In genomic region chr2:65128297-65129190, GRCh38 we compare ENCODE assay signal across 8 cellular contexts. TPM values are rescaled to one million over a fixed set of nuclear protein-coding genes. Genes with fewer than 3 reads are reported as not detected.
DNase-seq lines count a peak whose midpoint lies in the region; ATAC-seq and TF ChIP-seq lines count a peak whose summit lies in the region.

No MANE protein-coding gene starts in this region.

- no peak overlapping the region for H2BK5ac ChIP-seq in H9 (ENCODE audit: insufficient read length, low read length)

- H3K27me3 Mint-ChIP-seq in H9 (ENCODE audit: low read depth) (no peaks in the 10 kb centered on the region), WTC11 (ENCODE audit: low read depth) (no peaks in the 10 kb centered on the region)

- peak overlapping the region; percentile 59 to 94 (median 89) for H3K4me3 ChIP-seq in sigmoid colon

- peaks cover 0 to 5% (median 0%) of the 10 kb centered on the region in 3 experiments; a peak in 3 of 7 replicates for H3K36me3 Mint-ChIP-seq in H9 (ENCODE audit: insufficient read depth in 1 of 3, low read depth in 3 of 3)
- peaks cover 2% of the 10 kb centered on the region; the same call in 1 of the 2 replicates for H3K36me3 Mint-ChIP-seq in WTC11

- no peak overlapping the region for H3K56ac ChIP-seq in H9 (ENCODE audit: insufficient read length, low read depth, low read length)

- no peak overlapping the region for H2AFZ ChIP-seq in H9 (ENCODE audit: low read length)

- H3K27ac Mint-ChIP-seq in H9 (peak overlapping the region in 1 of 3 experiments; percentile 99; a peak in 1 of 7 replicates), WTC11 (no peak overlapping the region)

- H2BK15ac ChIP-seq in H9 (ENCODE audit: low read depth, low read length), result no peak overlapping the region

- peaks cover 2% of the 10 kb centered on the region for H3K23me2 ChIP-seq in H9 (ENCODE audit: insufficient read length, low read depth, low read length, poor library complexity, severe bottlenecking)

- no peak overlapping the region for H2AK5ac ChIP-seq in H9 (ENCODE audit: insufficient read length, low read length)

- no peak overlapping the region for H2BK20ac ChIP-seq in H9 (ENCODE audit: low read depth, low read length, poor library complexity, severe bottlenecking)

- H3T11ph ChIP-seq in H9 (ENCODE audit: low read length), result no peak overlapping the region

- no peak overlapping the region for H4K8ac ChIP-seq in H9 (replicated peaks; ENCODE audit: insufficient read length, low read depth, low read length)

- H3K79me2 ChIP-seq in H9 (ENCODE audit: insufficient read depth, low read length), result peaks cover 35% of the 10 kb centered on the region

- ATAC-seq in WTC11 (no peak), GM21825 (IDR thresholded peaks at IDR 0.05; ENCODE audit: unreplicated experiment) (no peak)

- peaks cover 11% of the 10 kb centered on the region for H3K79me1 ChIP-seq in H9 (ENCODE audit: insufficient read depth, low read depth, low read length, poor library complexity, severe bottlenecking)

- no peak overlapping the region for H4K5ac ChIP-seq in H9 (ENCODE audit: insufficient read length, low read depth, low read length)

- H3K36me3 ChIP-seq in sigmoid colon, result no peaks in the 10 kb centered on the region

- CTCF ChIA-PET in WTC11 (lab: Charles Lee), result interaction anchor here (1.2 to 3.0 kb wide), 4 partner anchors 57 to 72 kb away, joined by 3 to 15 read pairs (median 12); partner anchors contain the start of gene CEP68

- TF ChIP-seq POLR2A in sigmoid colon (IDR thresholded peaks at IDR 0.05), result no peak

- POLR2A ChIA-PET in WTC11 (lab: Charles Lee), result interaction anchor here (0.7 to 2.0 kb wide), 3 partner anchors 10 to 73 kb away, joined by 3 to 15 read pairs (median 4); partner anchors contain the start of gene CEP68

- H3K27me3 ChIP-seq in H9 (ENCODE audit: insufficient read depth, low read length) (no peaks in the 10 kb centered on the region), sigmoid colon (no peaks in the 10 kb centered on the region)

- no peak overlapping the region for H3K9ac ChIP-seq in H9 (ENCODE audit: extremely low read depth, insufficient read length, low read length)

- intact Hi-C loops in sigmoid colon (cut with DNase I), result loop anchor here (5.0 kb wide), 2 partner anchors 41 to 71 kb away; partner anchors contain the start of gene CEP68

- H2BK12ac ChIP-seq in H9 (ENCODE audit: insufficient read length, low read depth, low read length), result no peak overlapping the region

- H4K20me1 ChIP-seq in H9 (ENCODE audit: control insufficient read depth, insufficient read depth, insufficient read length), result no peaks in the 10 kb centered on the region

- TF ChIP-seq CTCF in 22Rv1 (IDR thresholded peaks at IDR 0.05), result no peak
- no peak for TF ChIP-seq CTCF in H9 (conservative IDR thresholded peaks at IDR 0.05)
- no peak for TF ChIP-seq CTCF in WTC11 (IDR thresholded peaks at IDR 0.05)
- no peak for TF ChIP-seq CTCF in sigmoid colon (IDR thresholded peaks at IDR 0.05)

- no peaks in the 10 kb centered on the region; a peak in 1 of 5 replicates for H3K9me3 Mint-ChIP-seq in H9
- H3K9me3 Mint-ChIP-seq in WTC11, result no peaks in the 10 kb centered on the region

- H3K14ac ChIP-seq in H9 (ENCODE audit: insufficient read depth, low read length), result no peak overlapping the region

- H4K91ac ChIP-seq in H9 (ENCODE audit: insufficient read length, low read depth, low read length), result no peak overlapping the region

- no peak overlapping the region for H3K4ac ChIP-seq in H9 (ENCODE audit: low read depth, low read length)

- TF ChIP-seq EP300 in sigmoid colon (IDR thresholded peaks at IDR 0.05), result no peak

- no peak overlapping the region for H3K18ac ChIP-seq in H9 (ENCODE audit: insufficient read length, low read depth, low read length)

- no CpG with 5 or more reads among the region's 8 CpGs for WGBS in H9 (ENCODE audit: extremely low coverage, insufficient read length, low lambda C conversion rate)
- 5 to 13% methylated on average over 8 of the region's 8 CpGs for WGBS in sigmoid colon, 2 donors

- H3K4me1 Mint-ChIP-seq in H9 (peaks cover 28 to 42% of the 10 kb centered on the region in 2 experiments), WTC11 (peaks cover 46% of the 10 kb centered on the region)

- H3K4me3 Mint-ChIP-seq in H9 (peak overlapping the region; percentile 98 to 100), WTC11 (peak overlapping the region; percentile 100)

- peak overlapping the region; percentile 85 for H3K27ac ChIP-seq in 22Rv1
- H3K27ac ChIP-seq in H9 (ENCODE audit: insufficient read length, low read depth, low read length), result no peak overlapping the region
- H3K27ac ChIP-seq in sigmoid colon, result peak overlapping the region; percentile 95 to 99 (median 98)

- no peak overlapping the region for H2BK120ac ChIP-seq in H9 (ENCODE audit: low read depth, low read length, poor library complexity, severe bottlenecking)

- peak overlapping the region; percentile 85 for H3K4me2 ChIP-seq in H9 (ENCODE audit: insufficient read depth, insufficient read length, low read length)

- H3K23ac ChIP-seq in H9 (ENCODE audit: insufficient read length, low read depth, low read length), result no peak overlapping the region

- no peaks in the 10 kb centered on the region for H3K9me3 ChIP-seq in H9 (ENCODE audit: control insufficient read depth, low read depth, low read length)
- no peaks in the 10 kb centered on the region for H3K9me3 ChIP-seq in sigmoid colon

- no peak for DNase-seq in H9
- no peak for DNase-seq in WTC11 (ENCODE audit: low spot score)
- peak; percentile 38 for DNase-seq in foreskin melanocyte
- no peak for DNase-seq in sigmoid colon
- no peak for DNase-seq in HuH-7.5 (ENCODE audit: low spot score)
- DNase-seq in NCI-H1436 treated with DMSO at 0.1 percent for 48 hours (lab: John Stamatoyannopoulos, UW), result no peak

- no peaks in the 10 kb centered on the region for H3K4me1 ChIP-seq in H9 (ENCODE audit: insufficient read depth, low read length)
- H3K4me1 ChIP-seq in sigmoid colon, result peaks cover 0 to 59% (median 50%) of the 10 kb centered on the region in 4 donors

TF ChIP-seq in WTC11, 78 proteins besides CTCF, POLR2A, EP300 and RAD21:
- TF ChIP-seq JAZF1 (CRISPR knock-in tag; IDR thresholded peaks at IDR 0.05) (no peak), ZNF512 (CRISPR knock-in tag; IDR thresholded peaks at IDR 0.05; ENCODE audit: borderline replicate concordance) (no peak), TCF7 (CRISPR knock-in tag; IDR thresholded peaks at IDR 0.05; ENCODE audit: low read depth) (no peak), ARID4B (CRISPR knock-in tag; IDR thresholded peaks at IDR 0.05; ENCODE audit: borderline replicate concordance) (no peak), NFATC4 (CRISPR knock-in tag; IDR thresholded peaks at IDR 0.05) (no peak), GABPB1 (CRISPR knock-in tag; IDR thresholded peaks at IDR 0.05) (0 out of 2 replicates have a peak, but pooled peaks have one; percentile 19)

RNA-seq across cellular contexts. Expression of gene RAB1A, which starts 1.4 kb away (rescaled TPM):
- total RNA-seq in H9 (2021) (112 and 119 TPM in 2 replicates), WTC11 (2021) (112 to 114 TPM (median 113 TPM) in 3 replicates), sigmoid colon (10 to 100 TPM; 61.9 to 88.1 (median 83.9) TPM)
- polyA plus RNA-seq in sigmoid colon, result 100 to 1,000 TPM; 125 to 209 (median 142) TPM
